Comparison of ENCODE assay signal across 8 cellular contexts in the genomic region with DNA sequence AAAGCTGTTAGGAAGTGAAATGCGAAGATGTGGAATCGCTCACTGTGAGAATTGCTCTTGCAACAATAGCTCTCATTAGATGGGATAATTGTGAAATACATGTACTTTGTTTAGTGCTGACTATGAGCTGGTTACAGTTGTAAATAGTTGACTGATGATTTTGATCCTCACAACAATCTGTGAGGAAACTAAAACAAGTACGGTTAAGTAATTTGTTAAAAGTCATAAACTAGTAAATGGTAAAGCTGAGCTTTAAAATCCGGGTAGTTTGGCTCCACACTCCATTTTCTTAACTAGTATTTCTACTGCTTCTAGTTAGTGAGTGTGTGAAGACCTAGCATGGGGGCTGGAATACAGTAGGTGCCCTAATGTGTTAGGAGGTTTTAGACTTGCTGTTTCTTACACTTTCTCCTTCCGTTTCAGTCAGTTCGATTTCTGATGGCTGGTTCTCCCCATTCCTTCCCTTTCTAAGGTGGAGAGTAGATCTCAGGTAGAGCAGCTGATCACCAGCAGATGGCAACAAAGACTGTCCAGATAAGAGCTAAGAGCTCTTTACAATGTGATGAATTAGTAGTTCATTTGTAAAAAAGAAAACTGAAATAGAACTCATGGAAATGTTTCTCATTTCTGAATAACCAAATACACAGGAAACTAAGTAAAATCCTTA. TPM values are rescaled to one million over a fixed set of nuclear protein-coding genes. Genes with fewer than 3 reads are reported as not detected.
DNase-seq lines count a peak whose midpoint lies in the region; ATAC-seq and TF ChIP-seq lines count a peak whose summit lies in the region.

No MANE protein-coding gene starts in this region.

- ATAC-seq in activated CD8-positive, alpha-beta memory T cell treated with anti-CD3 and anti-CD28 coated beads, Interleukin-2, amount 10 ng/mL, durations not matched to agents 7 days and 5 days: no peak
- ATAC-seq in left cardiac atrium (peak; percentile 38 to 53), HG03571 (IDR thresholded peaks at IDR 0.05; ENCODE audit: unreplicated experiment) (no peak)

- no peaks in the 10 kb centered on the region for H3K27me3 ChIP-seq in spleen (replicated peaks in 1 of 7)

- POLR2A ChIA-PET in activated CD4-positive, alpha-beta memory T cell treated with anti-CD3 and anti-CD28 coated beads, Interleukin-2, amount 10 ng/mL, durations not matched to agents 7 days and 5 days (lab: Charles Lee): interaction anchor here (1.0 to 3.6 kb wide), 11 partner anchors 17 to 1633 kb away, joined by 3 to 26 read pairs (median 6); a partner anchor contains a TSS

- H3K27ac Mint-ChIP-seq in activated CD8-positive, alpha-beta memory T cell treated with anti-CD3 and anti-CD28 coated beads, Interleukin-2, amount 10 ng/mL, durations not matched to agents 7 days and 5 days: peak overlapping the region; percentile 61
- no peak overlapping the region for H3K27ac Mint-ChIP-seq in HFFc6
- H3K27ac Mint-ChIP-seq in activated CD4-positive, alpha-beta memory T cell treated with anti-CD3 and anti-CD28 coated beads, Interleukin-2, amount 10 ng/mL, durations not matched to agents 7 days and 5 days: peak overlapping the region; percentile 13

- H3K4me3 Mint-ChIP-seq in activated CD8-positive, alpha-beta memory T cell treated with anti-CD3 and anti-CD28 coated beads, Interleukin-2, amount 10 ng/mL, durations not matched to agents 7 days and 5 days: no peak overlapping the region
- no peak overlapping the region for H3K4me3 Mint-ChIP-seq in HFFc6
- no peak overlapping the region for H3K4me3 Mint-ChIP-seq in activated CD4-positive, alpha-beta memory T cell treated with anti-CD3 and anti-CD28 coated beads, Interleukin-2, amount 10 ng/mL, durations not matched to agents 7 days and 5 days

- H3K4me3 ChIP-seq in spleen: no peak overlapping the region

- H3K27me3 Mint-ChIP-seq in activated CD8-positive, alpha-beta memory T cell treated with anti-CD3 and anti-CD28 coated beads, Interleukin-2, amount 10 ng/mL, durations not matched to agents 7 days and 5 days: no peaks in the 10 kb centered on the region
- H3K27me3 Mint-ChIP-seq in HFFc6 (ENCODE audit: insufficient read depth): peaks cover 2% of the 10 kb centered on the region; the same call in 1 of the 2 replicates
- H3K27me3 Mint-ChIP-seq in activated CD4-positive, alpha-beta memory T cell treated with anti-CD3 and anti-CD28 coated beads, Interleukin-2, amount 10 ng/mL, durations not matched to agents 7 days and 5 days: no peaks in the 10 kb centered on the region

- TF ChIP-seq CTCF in HFFc6 (IDR thresholded peaks at IDR 0.05) (peak; percentile 69; the same call in 1 of the 2 replicates), spleen (IDR thresholded peaks at IDR 0.05 in 8 of 11, conservative IDR thresholded peaks at IDR 0.05 in 3 of 11) (peak; percentile 30 to 73 (median 51))

- H3K36me3 ChIP-seq in spleen: no peaks in the 10 kb centered on the region

- intact Hi-C loops in left cardiac atrium (cut with DNase I) (loop anchor here (1.0 to 10.0 kb wide), 6 partner anchors 114 to 374 kb away; no protein-coding TSS in a partner anchor), spleen (cut with DNase I; ENCODE audit: low total_unique reads) (loop anchor here (5.0 to 10.0 kb wide), 4 partner anchors 116 to 371 kb away; a partner anchor contains a TSS)

- peaks cover 8 to 47% (median 32%) of the 10 kb centered on the region in 6 donors for H3K4me1 ChIP-seq in spleen

- CTCF ChIA-PET in activated CD8-positive, alpha-beta memory T cell treated with anti-CD3 and anti-CD28 coated beads, Interleukin-2, amount 10 ng/mL, durations not matched to agents 7 days and 5 days (lab: Charles Lee): interaction anchor here (0.6 to 6.8 kb wide), 78 partner anchors 10 to 939 kb away, joined by 3 to 187 read pairs (median 5); a partner anchor contains a TSS
- CTCF ChIA-PET in activated CD4-positive, alpha-beta memory T cell treated with anti-CD3 and anti-CD28 coated beads, Interleukin-2, amount 10 ng/mL, durations not matched to agents 7 days and 5 days (lab: Charles Lee): interaction anchor here (0.6 to 7.8 kb wide), 97 partner anchors 8 to 1136 kb away, joined by 3 to 201 read pairs (median 5); a partner anchor contains a TSS

- TF ChIP-seq POLR2A in spleen (IDR thresholded peaks at IDR 0.05): no peak

- H3K27ac ChIP-seq in spleen: no peak overlapping the region

- peaks cover 48% of the 10 kb centered on the region for H3K4me1 Mint-ChIP-seq in activated CD8-positive, alpha-beta memory T cell treated with anti-CD3 and anti-CD28 coated beads, Interleukin-2, amount 10 ng/mL, durations not matched to agents 7 days and 5 days
- H3K4me1 Mint-ChIP-seq in HFFc6 (ENCODE audit: low read depth): 0 out of 2 replicates have a peak, but pooled peaks cover 5% of the 10 kb centered on the region
- peaks cover 49% of the 10 kb centered on the region for H3K4me1 Mint-ChIP-seq in activated CD4-positive, alpha-beta memory T cell treated with anti-CD3 and anti-CD28 coated beads, Interleukin-2, amount 10 ng/mL, durations not matched to agents 7 days and 5 days

- no peaks in the 10 kb centered on the region for H3K9me3 Mint-ChIP-seq in activated CD8-positive, alpha-beta memory T cell treated with anti-CD3 and anti-CD28 coated beads, Interleukin-2, amount 10 ng/mL, durations not matched to agents 7 days and 5 days (ENCODE audit: low read depth)
- no peaks in the 10 kb centered on the region for H3K9me3 Mint-ChIP-seq in HFFc6
- H3K9me3 Mint-ChIP-seq in activated CD4-positive, alpha-beta memory T cell treated with anti-CD3 and anti-CD28 coated beads, Interleukin-2, amount 10 ng/mL, durations not matched to agents 7 days and 5 days: no peaks in the 10 kb centered on the region

- DNase-seq in activated CD8-positive, alpha-beta memory T cell treated with anti-CD3 and anti-CD28 coated beads, Interleukin-2, amount 10 ng/mL, durations not matched to agents 7 days and 5 days: peak; percentile 60
- no peak for DNase-seq in activated CD8-positive, alpha-beta memory T cell treated with anti-CD3 and anti-CD28 coated beads for 24 hours
- DNase-seq in HFFc6 (peak; percentile 40), NCI-H2227 treated with DMSO at 0.1 percent for 48 hours (lab: John Stamatoyannopoulos, UW) (peak; percentile 48), left cardiac atrium (no peak), spleen (no peak)
- peak; percentile 33 for DNase-seq in activated CD4-positive, alpha-beta memory T cell treated with anti-CD3 and anti-CD28 coated beads, Interleukin-2, amount 10 ng/mL, durations not matched to agents 7 days and 5 days

- WGBS in spleen, 5 donors: 27 to 55% (median 41%) methylated on average over 6 of the region's 6 CpGs

- H3K36me3 Mint-ChIP-seq in activated CD8-positive, alpha-beta memory T cell treated with anti-CD3 and anti-CD28 coated beads, Interleukin-2, amount 10 ng/mL, durations not matched to agents 7 days and 5 days: peaks cover 1% of the 10 kb centered on the region
- H3K36me3 Mint-ChIP-seq in HFFc6 (ENCODE audit: low read depth): no peaks in the 10 kb centered on the region
- H3K36me3 Mint-ChIP-seq in activated CD4-positive, alpha-beta memory T cell treated with anti-CD3 and anti-CD28 coated beads, Interleukin-2, amount 10 ng/mL, durations not matched to agents 7 days and 5 days (ENCODE audit: low read depth): peaks cover 4% of the 10 kb centered on the region

- H3K9me3 ChIP-seq in spleen: no peaks in the 10 kb centered on the region

RNA-seq across cellular contexts. Expression of a gene that starts 16.3 kb away (rescaled TPM):
- total RNA-seq in activated CD8-positive, alpha-beta memory T cell treated with anti-CD3 and anti-CD28 coated beads, Interleukin-2, amount 10 ng/mL, durations not matched to agents 7 days and 5 days: 10 to 100 TPM; 11.7 to 16.6 TPM
- 1 to 10 TPM in 4 of 6 experiments, under 1 TPM in 2; 0.67 to 4.0 (median 1.2) TPM for total RNA-seq in HFFc6 (2021; fragmentation: NEBNext Ultra II Directional; extraction: Animal tissue kit (Norgen Biotek cat#: 25700))
- 10 to 100 TPM; 22.2 TPM for total RNA-seq in activated CD4-positive, alpha-beta memory T cell treated with anti-CD3 and anti-CD28 coated beads, Interleukin-2, amount 10 ng/mL, durations not matched to agents 7 days and 5 days
- total RNA-seq in left cardiac atrium: 10 to 100 TPM in 1 of 2 donors, 1 to 10 TPM in 1; 7.8 to 10.1 TPM
- 10 to 100 TPM in 6 of 7 donors, 1 to 10 TPM in 1; 9.6 to 30.3 (median 15.6) TPM for total RNA-seq in spleen
- 10 to 100 TPM; 23.5 to 45.0 (median 32.7) TPM for polyA plus RNA-seq in spleen

Comparison
In these comparisons a context has a peak if more than half of its experiments do, and no peak if none do; other contexts are left out.
1. DNase-seq: peak in activated CD8-positive, alpha-beta memory T cell treated with anti-CD3 and anti-CD28 coated beads, Interleukin-2, amount 10 ng/mL, durations not matched to agents 7 days and 5 days (single experiment), HFFc6 (single experiment), NCI-H2227 treated with DMSO at 0.1 percent for 48 hours (single experiment) and activated CD4-positive, alpha-beta memory T cell treated with anti-CD3 and anti-CD28 coated beads, Interleukin-2, amount 10 ng/mL, durations not matched to agents 7 days and 5 days (single experiment); none in activated CD8-positive, alpha-beta memory T cell treated with anti-CD3 and anti-CD28 coated beads for 24 hours (single experiment), left cardiac atrium (single experiment) and spleen (single experiment).
2. ATAC-seq: peak in left cardiac atrium (2 of 2); none in activated CD8-positive, alpha-beta memory T cell treated with anti-CD3 and anti-CD28 coated beads, Interleukin-2, amount 10 ng/mL, durations not matched to agents 7 days and 5 days (single experiment) and HG03571 (single experiment).